In genomic region chr2:21395366-21395765, GRCh38 we compare ENCODE assay signal across 1 cellular context.
TF ChIP-seq lines count a peak whose summit lies in the region.

No MANE protein-coding gene starts in this region.

TF ChIP-seq in SK-N-SH treated with all-trans-retinoic acid at 6 μM for 48 hours, 23 proteins besides CTCF, POLR2A, EP300 and RAD21 (continued from another document):
- TF ChIP-seq GLIS3 (CRISPR knock-in tag; IDR thresholded peaks at IDR 0.05) (no peak), ZNF565 (CRISPR knock-in tag; conservative IDR thresholded peaks at IDR 0.05; ENCODE audit: low read depth) (no peak), CSRNP3 (CRISPR knock-in tag; IDR thresholded peaks at IDR 0.05) (no peak), PPARA (CRISPR knock-in tag; IDR thresholded peaks at IDR 0.05; ENCODE audit: borderline replicate concordance) (no peak)
